ENCODE assay signal across 19 cellular contexts in genomic region chr11:70420008-70420464, GRCh38. TPM values are rescaled to one million over a fixed set of nuclear protein-coding genes. Genes with fewer than 3 reads are reported as not detected.
A peak's percentile ranks its signal among the peaks of the same experiment; 100 is the strongest.
DNase-seq lines count a peak whose midpoint lies in the region; ATAC-seq, FAIRE-seq and TF ChIP-seq lines count a peak whose summit lies in the region.
"Had no signal": no experiment of that assay in that cellular context is flagged by ENCODE, and none has a peak within 500 bp of the region (broad histone marks: within the 10 kb centered on the region; RNA-seq: fewer than 3 reads in every experiment).

No MANE protein-coding gene starts in this region.

- no peak overlapping the region for H3K27ac ChIP-seq in aorta (ENCODE audit: low read depth in 1 of 2, low read length in 2 of 2)
- H3K27ac ChIP-seq: sigmoid colon, SK-N-MC had no signal

- no peaks in the 10 kb centered on the region for H3K4me1 ChIP-seq in aorta (ENCODE audit: control insufficient read depth in 1 of 2, insufficient read depth in 2 of 2, low read length in 2 of 2)
- H3K4me1 ChIP-seq: sigmoid colon had no signal

- DNase-seq in GM12891 (ENCODE audit: insufficient read length, low spot score) (no peak), cardiac fibroblast (ENCODE audit: low read depth in 2 of 2) (peak; percentile 81 to 96), lung microvascular endothelial cell (ENCODE audit: low read depth in 2 of 2) (peak; percentile 23 to 82), aorta (no peak), H54 (ENCODE audit: insufficient read length, low spot score) (no peak), progenitor cell of endocrine pancreas (ENCODE audit: low spot score, unreplicated experiment) (no peak)
- DNase-seq: mesendoderm, NCI-H1105 treated with DMSO at 0.1 percent for 48 hours, NCI-H345, sigmoid colon, trophoblast cell had no signal

- H3K4me3 ChIP-seq in cardiac fibroblast (replicated peaks in 1 of 2; ENCODE audit: low read depth in 2 of 2, low read length in 2 of 2) (no peak overlapping the region), aorta (ENCODE audit: low read length in 2 of 2) (no peak overlapping the region)
- H3K4me3 ChIP-seq: GM23338, sigmoid colon, SK-N-MC had no signal

- ATAC-seq in aorta (ENCODE audit: low FRiP score) (no peak), GM18873 (IDR thresholded peaks at IDR 0.05; ENCODE audit: low FRiP score, unreplicated experiment) (no peak)
- ATAC-seq: GM23338; stimulated activated effector memory CD8-positive, alpha-beta T cell treated with anti-CD3 and anti-CD28 coated beads, Interleukin-12 subunit alpha, Interleukin-12 subunit beta, amount 100 ng/mL, for 72 hours had no signal

- peaks cover 13 to 21% of the 10 kb centered on the region in 2 donors for H3K36me3 ChIP-seq in aorta (ENCODE audit: control insufficient read depth in 1 of 2, insufficient read depth in 2 of 2, low read length in 1 of 2)

- FAIRE-seq in GM12891 (lab: Jason Lieb, UNC) (peak; percentile 50), H54 (lab: Jason Lieb, UNC) (no peak)
- FAIRE-seq: TTC549 had no signal

- H3K9me3 ChIP-seq in aorta (ENCODE audit: control insufficient read depth, low read length): no peaks in the 10 kb centered on the region
- H3K9me3 ChIP-seq: sigmoid colon had no signal

- no peak for TF ChIP-seq POLR2A in GM12891 (IDR thresholded peaks at IDR 0.05; ENCODE audit: low read depth, low read length)
- TF ChIP-seq POLR2A in H54 (IDR thresholded peaks at IDR 0.05; ENCODE audit: low read depth, low read length): no peak

- H3K27me3 ChIP-seq in aorta (ENCODE audit: control insufficient read depth in 1 of 2, insufficient read depth in 2 of 2, low read length in 1 of 2): no peaks in the 10 kb centered on the region
- H3K27me3 ChIP-seq: sigmoid colon had no signal

- H3K4me1 Mint-ChIP-seq in progenitor cell of endocrine pancreas (ENCODE audit: low read depth): no peaks in the 10 kb centered on the region
- H3K4me1 Mint-ChIP-seq: brain, neural crest cell had no signal

- no peaks in the 10 kb centered on the region for H3K9me3 Mint-ChIP-seq in progenitor cell of endocrine pancreas (ENCODE audit: low read depth)
- H3K9me3 Mint-ChIP-seq: brain; GM23338; neural crest cell; stimulated activated effector memory CD8-positive, alpha-beta T cell treated with anti-CD3 and anti-CD28 coated beads, Interleukin-12 subunit alpha, Interleukin-12 subunit beta, amount 100 ng/mL, for 72 hours had no signal

- 84 to 89% methylated on average over 14 of the region's 14 CpGs for WGBS in aorta, 2 donors

- intact Hi-C loops in aorta (cut with DNase I): no loop called here

- peaks cover 28% of the 10 kb centered on the region for H3K36me3 Mint-ChIP-seq in progenitor cell of endocrine pancreas (ENCODE audit: insufficient read depth)

- H3K4me3 Mint-ChIP-seq in progenitor cell of endocrine pancreas (ENCODE audit: low read depth): no peak overlapping the region
- H3K4me3 Mint-ChIP-seq: brain; GM23338; neural crest cell; stimulated activated effector memory CD8-positive, alpha-beta T cell treated with anti-CD3 and anti-CD28 coated beads, Interleukin-12 subunit alpha, Interleukin-12 subunit beta, amount 100 ng/mL, for 72 hours had no signal

- TF ChIP-seq CTCF in cardiac fibroblast (IDR thresholded peaks at IDR 0.05; ENCODE audit: low read depth, low read length): no peak
- TF ChIP-seq CTCF in progenitor cell of endocrine pancreas (IDR thresholded peaks at IDR 0.05; ENCODE audit: unreplicated experiment): no peak

- no peaks in the 10 kb centered on the region for H3K27me3 Mint-ChIP-seq in progenitor cell of endocrine pancreas

- no peak overlapping the region for H3K27ac Mint-ChIP-seq in progenitor cell of endocrine pancreas
- H3K27ac Mint-ChIP-seq: GM23338; stimulated activated effector memory CD8-positive, alpha-beta T cell treated with anti-CD3 and anti-CD28 coated beads, Interleukin-12 subunit alpha, Interleukin-12 subunit beta, amount 100 ng/mL, for 72 hours had no signal

TF ChIP-seq in GM12891, 5 proteins besides CTCF, POLR2A, EP300 and RAD21:
- TF ChIP-seq TAF1 (IDR thresholded peaks at IDR 0.05; ENCODE audit: low read depth, low read length) (no peak), SPI1 (IDR thresholded peaks at IDR 0.05; ENCODE audit: low read depth, low read length) (no peak), PAX5 (IDR thresholded peaks at IDR 0.05; ENCODE audit: insufficient read depth, low read length, severe bottlenecking) (no peak), POLR2AphosphoS5 (IDR thresholded peaks at IDR 0.05; ENCODE audit: low read depth, low read length) (no peak), POU2F2 (IDR thresholded peaks at IDR 0.05; ENCODE audit: low read depth, low read length) (no peak)

TF ChIP-seq in PFSK-1, 5 proteins besides CTCF, POLR2A, EP300 and RAD21:
- TF ChIP-seq, protein P1, sequence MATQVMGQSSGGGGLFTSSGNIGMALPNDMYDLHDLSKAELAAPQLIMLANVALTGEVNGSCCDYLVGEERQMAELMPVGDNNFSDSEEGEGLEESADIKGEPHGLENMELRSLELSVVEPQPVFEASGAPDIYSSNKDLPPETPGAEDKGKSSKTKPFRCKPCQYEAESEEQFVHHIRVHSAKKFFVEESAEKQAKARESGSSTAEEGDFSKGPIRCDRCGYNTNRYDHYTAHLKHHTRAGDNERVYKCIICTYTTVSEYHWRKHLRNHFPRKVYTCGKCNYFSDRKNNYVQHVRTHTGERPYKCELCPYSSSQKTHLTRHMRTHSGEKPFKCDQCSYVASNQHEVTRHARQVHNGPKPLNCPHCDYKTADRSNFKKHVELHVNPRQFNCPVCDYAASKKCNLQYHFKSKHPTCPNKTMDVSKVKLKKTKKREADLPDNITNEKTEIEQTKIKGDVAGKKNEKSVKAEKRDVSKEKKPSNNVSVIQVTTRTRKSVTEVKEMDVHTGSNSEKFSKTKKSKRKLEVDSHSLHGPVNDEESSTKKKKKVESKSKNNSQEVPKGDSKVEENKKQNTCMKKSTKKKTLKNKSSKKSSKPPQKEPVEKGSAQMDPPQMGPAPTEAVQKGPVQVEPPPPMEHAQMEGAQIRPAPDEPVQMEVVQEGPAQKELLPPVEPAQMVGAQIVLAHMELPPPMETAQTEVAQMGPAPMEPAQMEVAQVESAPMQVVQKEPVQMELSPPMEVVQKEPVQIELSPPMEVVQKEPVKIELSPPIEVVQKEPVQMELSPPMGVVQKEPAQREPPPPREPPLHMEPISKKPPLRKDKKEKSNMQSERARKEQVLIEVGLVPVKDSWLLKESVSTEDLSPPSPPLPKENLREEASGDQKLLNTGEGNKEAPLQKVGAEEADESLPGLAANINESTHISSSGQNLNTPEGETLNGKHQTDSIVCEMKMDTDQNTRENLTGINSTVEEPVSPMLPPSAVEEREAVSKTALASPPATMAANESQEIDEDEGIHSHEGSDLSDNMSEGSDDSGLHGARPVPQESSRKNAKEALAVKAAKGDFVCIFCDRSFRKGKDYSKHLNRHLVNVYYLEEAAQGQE (IDR thresholded peaks at IDR 0.05; ENCODE audit: insufficient read depth in 1 of 2, low read depth in 2 of 2, low read length in 2 of 2): peak in 1 of 2 experiments; percentile 65; a peak in 1 of 4 replicates
- TF ChIP-seq FOXP2 (optimal IDR thresholded peaks at IDR 0.05; ENCODE audit: borderline replicate concordance, extremely low read depth, extremely low read length, insufficient read depth): peak; percentile 97
- TF ChIP-seq TAF1 (IDR thresholded peaks at IDR 0.05; ENCODE audit: borderline replicate concordance, insufficient read depth, low read length): no peak
- TF ChIP-seq SIN3A (IDR thresholded peaks at IDR 0.05; ENCODE audit: borderline replicate concordance, insufficient read depth, low read length): peak; percentile 94; the same call in 1 of the 2 replicates
- 0 out of 2 replicates have a peak, but pooled peaks have one; percentile 17 for TF ChIP-seq POLR2AphosphoS5 (IDR thresholded peaks at IDR 0.05; ENCODE audit: low read depth, low read length)

RNA-seq across cellular contexts. Expression of gene CTTN, which starts 21.7 kb away (rescaled TPM):
- 27.9 TPM for polyA plus RNA-seq in GM12891 (2012; ENCODE audit: low read depth, missing spikeins)
- 221 TPM for polyA plus RNA-seq in PFSK-1 (2012; ENCODE audit: insufficient read length, low read depth)
- 174 and 234 TPM in 2 replicates for total RNA-seq in lung microvascular endothelial cell
- total RNA-seq in aorta: 100 to 1,000 TPM; 280 to 355 TPM
- 100 to 1,000 TPM in 1 of 2 donors, 10 to 100 TPM in 1; 67.6 to 290 TPM for polyA plus RNA-seq in aorta
- total RNA-seq in progenitor cell of endocrine pancreas: 239 and 244 TPM in 2 replicates

Comparison
In these comparisons a context has a peak if more than half of its experiments do, and no peak if none do; other contexts are left out.
1. DNase-seq: peak in cardiac fibroblast (2 of 2) and lung microvascular endothelial cell (2 of 2); none in GM12891 (single experiment), aorta (0 of 2), H54 (single experiment) and progenitor cell of endocrine pancreas (single experiment).